In the genomic region with DNA sequence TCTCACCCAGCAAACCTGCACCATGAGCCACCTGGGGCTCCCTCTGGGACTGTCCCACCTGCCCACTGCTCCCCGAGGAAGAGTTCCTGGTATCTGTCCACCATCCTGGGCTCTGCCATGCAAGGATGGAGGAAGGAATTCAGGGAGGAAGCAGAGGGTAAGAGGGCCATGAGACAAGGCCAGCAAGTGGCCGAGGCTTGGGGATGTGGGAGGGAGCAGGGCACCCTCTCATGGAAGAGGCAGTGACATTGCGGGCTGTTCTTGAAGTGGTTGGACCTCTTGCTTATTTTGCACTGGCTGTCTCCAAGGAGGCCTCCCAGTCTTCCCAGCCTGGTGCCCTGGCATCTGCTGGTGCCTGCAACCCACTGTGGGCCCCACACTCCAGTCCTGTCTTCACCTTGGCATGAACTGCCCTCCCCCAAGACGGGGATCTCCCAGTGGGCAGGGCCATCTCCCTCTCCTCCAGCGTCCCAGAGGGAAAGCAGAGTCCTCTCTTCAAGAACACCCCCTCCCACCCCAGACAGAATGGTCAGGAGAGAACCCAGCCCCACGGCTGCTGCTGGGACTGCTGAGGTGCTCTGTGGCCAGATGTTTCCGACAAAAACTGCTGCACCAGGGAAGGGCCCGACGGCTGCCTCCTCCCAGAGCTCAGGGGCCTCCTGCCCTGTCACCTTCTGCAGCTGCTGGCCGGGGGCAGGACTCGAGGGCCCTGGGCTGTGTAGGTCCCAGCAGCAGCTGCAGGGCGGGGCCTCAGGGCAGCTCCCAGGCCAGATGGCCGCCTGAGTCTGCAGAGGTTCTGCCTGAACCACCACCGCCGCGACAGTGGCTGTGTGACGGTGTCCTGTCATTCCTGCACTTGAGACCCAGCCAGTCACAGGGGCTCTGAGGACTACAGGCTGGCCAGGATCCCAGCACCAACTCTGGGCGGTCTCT, we compare ENCODE assay signal across 9 cellular contexts. TPM values are rescaled to one million over a fixed set of nuclear protein-coding genes. Genes with fewer than 3 reads are reported as not detected.
DNase-seq lines count a peak whose midpoint lies in the region; ATAC-seq and TF ChIP-seq lines count a peak whose summit lies in the region.
"Had no signal": no experiment of that assay in that cellular context is flagged by ENCODE, and none has a peak within 500 bp of the region (broad histone marks: within the 10 kb centered on the region; RNA-seq: fewer than 3 reads in every experiment).

No MANE protein-coding gene starts in this region.

- H3K4me1 ChIP-seq in mesenchymal stem cell (ENCODE audit: control insufficient read depth, insufficient read depth, low read depth, low read length): peaks cover 64% of the 10 kb centered on the region
- peaks cover 64 to 78% (median 71%) of the 10 kb centered on the region in 4 donors for H3K4me1 ChIP-seq in upper lobe of left lung

- no peaks in the 10 kb centered on the region for H3K9me3 Mint-ChIP-seq in activated T-helper 17 cell treated with anti-CD3 and anti-CD28 coated beads, Interleukin-2, amount 50 U/mL, for 72 hours

- no peak overlapping the region for H2AK5ac ChIP-seq in mesenchymal stem cell (ENCODE audit: low read length, severe bottlenecking)

- TF ChIP-seq POLR2A in upper lobe of left lung (IDR thresholded peaks at IDR 0.05): no peak

- peak overlapping the region; percentile 45 for H2BK15ac ChIP-seq in mesenchymal stem cell (ENCODE audit: low read depth, poor library complexity, severe bottlenecking)

- H3K14ac ChIP-seq in mesenchymal stem cell (ENCODE audit: low read length in 2 of 2): peak overlapping the region in 1 of 2 experiments; percentile 31

- H3K4me2 ChIP-seq in mesenchymal stem cell (ENCODE audit: low read length, poor library complexity, severe bottlenecking): no peak overlapping the region

- H3K27ac Mint-ChIP-seq in activated T-helper 17 cell treated with anti-CD3 and anti-CD28 coated beads, Interleukin-2, amount 50 U/mL, for 72 hours: no peak overlapping the region

- H3K4ac ChIP-seq in mesenchymal stem cell (ENCODE audit: low read depth in 1 of 2, low read length in 2 of 2): peak overlapping the region; percentile 21 to 42

- no peak for TF ChIP-seq CTCF in upper lobe of left lung (IDR thresholded peaks at IDR 0.05)

- DNase-seq in Right ventricle myocardium inferior (ENCODE audit: missing footprints): peak; percentile 86
- DNase-seq in cardiac septum (ENCODE audit: low spot score): no peak
- DNase-seq in mesenchymal stem cell: peak; percentile 60
- peak; percentile 78 to 85 for DNase-seq in upper lobe of left lung
- no peak for DNase-seq in dermis blood vessel endothelial cell
- DNase-seq in NOMO-1 treated with dmso at 0.1 percent for 144 hours (lab: John Stamatoyannopoulos, UW; ENCODE audit: unreplicated experiment): no peak
- DNase-seq in nucleus accumbens (lab: John Stamatoyannopoulos, UW): no peak
- DNase-seq: DMS79 had no signal

- peak overlapping the region; percentile 65 for H3K4me3 Mint-ChIP-seq in activated T-helper 17 cell treated with anti-CD3 and anti-CD28 coated beads, Interleukin-2, amount 50 U/mL, for 72 hours

- TF ChIP-seq EP300 in upper lobe of left lung (IDR thresholded peaks at IDR 0.05): no peak

- H4K8ac ChIP-seq in mesenchymal stem cell (ENCODE audit: low read length): peak overlapping the region; percentile 78

- H4K91ac ChIP-seq in mesenchymal stem cell (ENCODE audit: low read length): peak overlapping the region; percentile 90

- H3K18ac ChIP-seq in mesenchymal stem cell (ENCODE audit: low read depth in 1 of 2, low read length in 2 of 2): peak overlapping the region; percentile 52 to 70

- WGBS in mesenchymal stem cell: 29% methylated on average over 18 of the region's 18 CpGs
- WGBS in upper lobe of left lung, 2 donors: 50 to 51% methylated on average over 4 to 17 of the region's 18 CpGs

- intact Hi-C loops in Right ventricle myocardium inferior (cut with DNase I) (loop anchor here (5.0 kb wide), 1 partner anchor 45 kb away; a partner anchor contains a TSS), cardiac septum (cut with DNase I) (no loop called here)

- no peak overlapping the region for H3K4me3 ChIP-seq in mesenchymal stem cell (ENCODE audit: insufficient read depth in 1 of 2, low read depth in 1 of 2, low read length in 2 of 2)
- no peak overlapping the region for H3K4me3 ChIP-seq in upper lobe of left lung

- no peak overlapping the region for H3K23ac ChIP-seq in mesenchymal stem cell (ENCODE audit: low read length in 2 of 2)

- no peak overlapping the region for H2BK120ac ChIP-seq in mesenchymal stem cell (ENCODE audit: low read depth, low read length)

- no peaks in the 10 kb centered on the region for H3K79me1 ChIP-seq in mesenchymal stem cell (replicated peaks; ENCODE audit: low read length, poor library complexity, severe bottlenecking)

- ATAC-seq in Right ventricle myocardium inferior (no peak), upper lobe of left lung (ENCODE audit: low FRiP score in 2 of 2) (peak in 1 of 2 donors; percentile 11)
- ATAC-seq in activated T-helper 17 cell treated with anti-CD3 and anti-CD28 coated beads, Interleukin-2, amount 50 U/mL, for 72 hours (replicated peaks): no peak

- H3K36me3 ChIP-seq in mesenchymal stem cell (ENCODE audit: control insufficient read depth in 1 of 2, insufficient read depth in 2 of 2, low read depth in 1 of 2, low read length in 2 of 2) (peaks cover 0 to 16% of the 10 kb centered on the region in 2 experiments), upper lobe of left lung (peaks cover 0 to 2% (median under 1%) of the 10 kb centered on the region in 4 donors)

- H3K9ac ChIP-seq in mesenchymal stem cell (ENCODE audit: low read length): no peak overlapping the region

- H3K27me3 ChIP-seq in mesenchymal stem cell (ENCODE audit: control insufficient read depth in 1 of 2, insufficient read depth in 1 of 2, low read length in 2 of 2) (no peaks in the 10 kb centered on the region), upper lobe of left lung (no peaks in the 10 kb centered on the region)

- H3K4me1 Mint-ChIP-seq in activated T-helper 17 cell treated with anti-CD3 and anti-CD28 coated beads, Interleukin-2, amount 50 U/mL, for 72 hours: peaks cover 14% of the 10 kb centered on the region

- no peaks in the 10 kb centered on the region for H3K27me3 Mint-ChIP-seq in activated T-helper 17 cell treated with anti-CD3 and anti-CD28 coated beads, Interleukin-2, amount 50 U/mL, for 72 hours

- peak overlapping the region in 1 of 2 experiments; percentile 74 for H2BK12ac ChIP-seq in mesenchymal stem cell (ENCODE audit: low read length in 2 of 2)

- H3K9me3 ChIP-seq in mesenchymal stem cell (ENCODE audit: control insufficient read depth, low read length) (no peaks in the 10 kb centered on the region), upper lobe of left lung (no peaks in the 10 kb centered on the region)

- no peak overlapping the region for H3K27ac ChIP-seq in mesenchymal stem cell (ENCODE audit: low read length, poor library complexity, severe bottlenecking)
- H3K27ac ChIP-seq in upper lobe of left lung: peak overlapping the region; percentile 27 to 98 (median 92)

- peak overlapping the region; percentile 19 for H2AFZ ChIP-seq in mesenchymal stem cell (ENCODE audit: low read depth, low read length)

- H2BK5ac ChIP-seq in mesenchymal stem cell (ENCODE audit: low read depth, low read length, poor library complexity, severe bottlenecking): no peak overlapping the region

- no peaks in the 10 kb centered on the region for H3K36me3 Mint-ChIP-seq in activated T-helper 17 cell treated with anti-CD3 and anti-CD28 coated beads, Interleukin-2, amount 50 U/mL, for 72 hours (ENCODE audit: low read depth)

RNA-seq across cellular contexts. Expression of a gene that starts 1.8 kb away (rescaled TPM):
- total RNA-seq in Right ventricle myocardium inferior (134 TPM), cardiac septum (172 TPM), upper lobe of left lung (100 to 1,000 TPM; 122 to 283 (median 191) TPM), dermis blood vessel endothelial cell (163 and 236 TPM in 2 replicates)
- total RNA-seq in activated T-helper 17 cell treated with anti-CD3 and anti-CD28 coated beads, Interleukin-2, amount 50 U/mL, for 72 hours: 100 to 1,000 TPM in 1 of 2 donors, 10 to 100 TPM in 1; 81.3 to 160 TPM
- 106 TPM for polyA plus RNA-seq in mesenchymal stem cell (2013, experiment 1 of 2)
- polyA plus RNA-seq in mesenchymal stem cell (2013, experiment 2 of 2): 108 TPM

RNA-seq across cellular contexts. Expression of a gene that starts 3.5 kb away (rescaled TPM):
- 5.6 TPM for total RNA-seq in Right ventricle myocardium inferior
- total RNA-seq in cardiac septum: 8.6 TPM
- 1 to 10 TPM; 3.0 to 3.2 TPM for total RNA-seq in activated T-helper 17 cell treated with anti-CD3 and anti-CD28 coated beads, Interleukin-2, amount 50 U/mL, for 72 hours
- 1.8 TPM for polyA plus RNA-seq in mesenchymal stem cell (2013, experiment 1 of 2)
- polyA plus RNA-seq in mesenchymal stem cell (2013, experiment 2 of 2): 1.6 TPM
- total RNA-seq in upper lobe of left lung: 10 to 100 TPM; 13.9 to 24.8 (median 20.9) TPM
- 5.1 and 7.0 TPM in 2 replicates for total RNA-seq in dermis blood vessel endothelial cell

RNA-seq across cellular contexts. Expression of a gene that starts 44.4 kb away (rescaled TPM):
- total RNA-seq in Right ventricle myocardium inferior (54.4 TPM), cardiac septum (50.9 TPM), upper lobe of left lung (100 to 1,000 TPM in 2 of 6 donors, 10 to 100 TPM in 4; 72.3 to 241 (median 91.0) TPM), dermis blood vessel endothelial cell (115 and 214 TPM in 2 replicates)
- total RNA-seq in activated T-helper 17 cell treated with anti-CD3 and anti-CD28 coated beads, Interleukin-2, amount 50 U/mL, for 72 hours: 100 to 1,000 TPM in 1 of 2 donors, 10 to 100 TPM in 1; 65.2 to 121 TPM
- 68.6 TPM for polyA plus RNA-seq in mesenchymal stem cell (2013, experiment 1 of 2)
- polyA plus RNA-seq in mesenchymal stem cell (2013, experiment 2 of 2): 73.5 TPM

Comparison
In these comparisons a context has a peak if more than half of its experiments do, and no peak if none do; other contexts are left out.
1. DNase-seq: peak in Right ventricle myocardium inferior (single experiment), mesenchymal stem cell (single experiment) and upper lobe of left lung (2 of 2); none in cardiac septum (single experiment), dermis blood vessel endothelial cell (single experiment), NOMO-1 treated with dmso at 0.1 percent for 144 hours (single experiment) and nucleus accumbens (0 of 56).